8 cellular contexts compared by ENCODE assay signal in genomic region chr12:111685811-111686573, GRCh38. TPM values are rescaled to one million over a fixed set of nuclear protein-coding genes. Genes with fewer than 3 reads are reported as not detected.
DNase-seq lines count a peak whose midpoint lies in the region; ATAC-seq, FAIRE-seq and TF ChIP-seq lines count a peak whose summit lies in the region.

Gene ACAD10, plus strand, starts transcription at chr12:111686053. Its CDS starts 6,657 bp downstream, at chr12:111692710.
Gene BRAP, minus strand, starts transcription at chr12:111685956. Its CDS starts 164 bp downstream, at chr12:111685792.

- peaks cover 3% of the 10 kb centered on the region; the same call in 1 of the 2 replicates for H3K4me1 ChIP-seq in iPS-20b (ENCODE audit: insufficient read depth, low read length)

- peak; percentile 86 for ATAC-seq in GM18909 (IDR thresholded peaks at IDR 0.05; ENCODE audit: poor library complexity, unreplicated experiment)
- ATAC-seq in HG03159 (IDR thresholded peaks at IDR 0.05; ENCODE audit: unreplicated experiment): peak; percentile 83

- H3K27ac ChIP-seq in iPS-20b (ENCODE audit: low read length): peak within 1 kb of the TSS; percentile 72
- peak within 1 kb of the TSS; percentile 73 to 96 (median 92) for H3K27ac ChIP-seq in skin epidermis

- no peak for FAIRE-seq in bronchial epithelial cell (lab: Jason Lieb, UNC)

- peak within 1 kb of the TSS; percentile 94 for H3K9ac ChIP-seq in iPS-20b (ENCODE audit: low read depth, low read length)

- DNase-seq in AG08395 (ENCODE audit: low spot score) (peak; percentile 99), NCI-H2227 treated with DMSO at 0.1 percent for 48 hours (lab: John Stamatoyannopoulos, UW) (peak; percentile 95), bronchial epithelial cell (ENCODE audit: low read depth) (peak; percentile 88)

- H3K36me3 ChIP-seq in bronchial epithelial cell (ENCODE audit: control insufficient read depth, insufficient read depth, low read length) (peaks cover 6% of the 10 kb centered on the region), iPS-20b (ENCODE audit: insufficient read depth, low read depth, low read length) (peaks cover 24% of the 10 kb centered on the region)

- no peaks in the 10 kb centered on the region for H3K9me3 ChIP-seq in iPS-20b (ENCODE audit: insufficient read depth, low read depth, low read length)

- TF ChIP-seq CTCF in WI38 (IDR thresholded peaks at IDR 0.05; ENCODE audit: low read depth, low read length) (no peak), bronchial epithelial cell (IDR thresholded peaks at IDR 0.05; ENCODE audit: insufficient read depth, low read length, severe bottlenecking) (no peak)

- no peaks in the 10 kb centered on the region for H3K27me3 ChIP-seq in bronchial epithelial cell (ENCODE audit: control insufficient read depth, insufficient read depth, low read length)
- no peaks in the 10 kb centered on the region for H3K27me3 ChIP-seq in iPS-20b (ENCODE audit: insufficient read depth, low read length)

- peak within 1 kb of the TSS; percentile 80 for H3K4me3 ChIP-seq in WI38 (ENCODE audit: low read depth, low read length)
- H3K4me3 ChIP-seq in bronchial epithelial cell (ENCODE audit: low read depth, low read length): peak within 1 kb of the TSS; percentile 93
- peak within 1 kb of the TSS; percentile 99 for H3K4me3 ChIP-seq in iPS-20b (ENCODE audit: low read length)
- peak within 1 kb of the TSS; percentile 68 to 99 (median 89) for H3K4me3 ChIP-seq in skin epidermis

RNA-seq across cellular contexts. Expression of gene ACAD10, which starts in this region (rescaled TPM):
- total RNA-seq in bronchial epithelial cell: 11.6 and 12.8 TPM in 2 replicates

RNA-seq across cellular contexts. Expression of gene BRAP, which starts in this region (rescaled TPM):
- 18.7 and 25.9 TPM in 2 replicates for total RNA-seq in bronchial epithelial cell

Comparison
In these comparisons a context has a peak if more than half of its experiments do, and no peak if none do; other contexts are left out.
1. Peak in every context shown above with its lines: DNase-seq, ATAC-seq, H3K4me3 ChIP-seq and H3K27ac ChIP-seq.